In genomic region chr4:56435748-56436442, GRCh38 we compare ENCODE assay signal across 8 cellular contexts. TPM values are rescaled to one million over a fixed set of nuclear protein-coding genes. Genes with fewer than 3 reads are reported as not detected.
A peak's percentile ranks its signal among the peaks of the same experiment; 100 is the strongest.
DNase-seq lines count a peak whose midpoint lies in the region; ATAC-seq lines count a peak whose summit lies in the region.

PAICS (plus strand) TSS chr4:56436260; CDS start chr4:56436313, 53 bp downstream.

- H3K27me3 ChIP-seq in CD8-positive, alpha-beta memory T cell (ENCODE audit: insufficient read depth, low read length, poor library complexity, severe bottlenecking): no peaks in the 10 kb centered on the region
- no peaks in the 10 kb centered on the region for H3K27me3 ChIP-seq in effector memory CD4-positive, alpha-beta T cell (replicated peaks; ENCODE audit: control insufficient read depth, insufficient read depth, low read length, poor library complexity, severe bottlenecking)

- ATAC-seq in GM19468 (IDR thresholded peaks at IDR 0.05; ENCODE audit: extremely low read depth, unreplicated experiment) (peak; percentile 51), memory B cell (ENCODE audit: low read depth) (peak; percentile 68)

- peak within 1 kb of the TSS; percentile 83 for H3K27ac ChIP-seq in CD8-positive, alpha-beta memory T cell (ENCODE audit: low read depth, low read length)
- H3K27ac ChIP-seq in effector memory CD4-positive, alpha-beta T cell (ENCODE audit: insufficient read depth, low read length, poor library complexity, severe bottlenecking): peak within 1 kb of the TSS; percentile 56

- DNase-seq in CD8-positive, alpha-beta memory T cell: peak; percentile 93 to 100 (median 97)
- DNase-seq in HS-5 (ENCODE audit: low read depth) (peak; percentile 78), memory B cell (ENCODE audit: low spot score in 2 of 2) (peak; percentile 99)
- peak; percentile 88 for DNase-seq in NK-92 treated with Interleukin-12 subunit alpha and Interleukin-12 subunit beta, amount 100 ng/mL, for 24 hours (lab: John Stamatoyannopoulos, UW)
- peak; percentile 94 to 95 (median 95) for DNase-seq in effector memory CD4-positive, alpha-beta T cell
- peak; percentile 87 for DNase-seq in stimulated activated CD8-positive, alpha-beta memory T cell treated with anti-CD3 and anti-CD28 coated beads, Interleukin-12 subunit alpha, Interleukin-12 subunit beta, amount 100 ng/mL, for 24 hours (ENCODE audit: extremely low read depth)

- H3K4me1 Mint-ChIP-seq in CD8-positive, alpha-beta memory T cell: peaks cover 33 to 59% (median 58%) of the 10 kb centered on the region in 3 donors
- H3K4me1 Mint-ChIP-seq in memory B cell: peaks cover 19% of the 10 kb centered on the region

- POLR2A ChIA-PET in CD8-positive, alpha-beta memory T cell (lab: Charles Lee): interaction anchor here (0.8 to 4.9 kb wide), 10 partner anchors 9 to 542 kb away, joined by 3 to 57 read pairs (median 10); partner anchors contain the start of genes AASDH, CEP135, NOA1 and POLR2B
- POLR2A ChIA-PET in activated CD8-positive, alpha-beta memory T cell treated with anti-CD3 and anti-CD28 coated beads for 36 hours (lab: Charles Lee): interaction anchor here (0.6 to 4.9 kb wide), 14 partner anchors 13 to 890 kb away, joined by 3 to 51 read pairs (median 5); partner anchors contain the start of genes AASDH, CEP135, NOA1 and POLR2B

- peaks cover 0 to 3% of the 10 kb centered on the region in 2 donors for H3K27me3 Mint-ChIP-seq in CD8-positive, alpha-beta memory T cell
- H3K27me3 Mint-ChIP-seq in memory B cell: no peaks in the 10 kb centered on the region

- no peaks in the 10 kb centered on the region for H3K9me3 ChIP-seq in CD8-positive, alpha-beta memory T cell (ENCODE audit: low read length)
- H3K9me3 ChIP-seq in effector memory CD4-positive, alpha-beta T cell (ENCODE audit: control insufficient read depth, low read length): no peaks in the 10 kb centered on the region

- no peaks in the 10 kb centered on the region for H3K36me3 ChIP-seq in CD8-positive, alpha-beta memory T cell (ENCODE audit: insufficient read depth, low read length)
- no peaks in the 10 kb centered on the region for H3K36me3 ChIP-seq in effector memory CD4-positive, alpha-beta T cell (ENCODE audit: control insufficient read depth, insufficient read depth, low read length)

- peak within 1 kb of the TSS; percentile 95 for H3K4me3 ChIP-seq in CD8-positive, alpha-beta memory T cell (ENCODE audit: low read length)
- H3K4me3 ChIP-seq in effector memory CD4-positive, alpha-beta T cell (ENCODE audit: insufficient read depth, low read depth, low read length, poor library complexity, severe bottlenecking): peak within 1 kb of the TSS; percentile 84

- no peaks in the 10 kb centered on the region for H3K9me3 Mint-ChIP-seq in CD8-positive, alpha-beta memory T cell
- no peaks in the 10 kb centered on the region for H3K9me3 Mint-ChIP-seq in memory B cell

- peak within 1 kb of the TSS; percentile 76 to 99 (median 94) for H3K27ac Mint-ChIP-seq in CD8-positive, alpha-beta memory T cell
- peak within 1 kb of the TSS; percentile 76 for H3K27ac Mint-ChIP-seq in memory B cell

- peaks cover 22% of the 10 kb centered on the region for H3K4me1 ChIP-seq in CD8-positive, alpha-beta memory T cell (ENCODE audit: insufficient read depth, low read length)
- H3K4me1 ChIP-seq in effector memory CD4-positive, alpha-beta T cell (ENCODE audit: control insufficient read depth, insufficient read depth, low read length, poor library complexity, severe bottlenecking): peaks cover 20% of the 10 kb centered on the region

- peak within 1 kb of the TSS; percentile 87 to 96 (median 90) for H3K4me3 Mint-ChIP-seq in CD8-positive, alpha-beta memory T cell
- peak within 1 kb of the TSS; percentile 91 for H3K4me3 Mint-ChIP-seq in memory B cell

- CTCF ChIA-PET in CD8-positive, alpha-beta memory T cell (lab: Charles Lee): interaction anchor here (0.8 to 4.7 kb wide), 20 partner anchors 11 to 542 kb away, joined by 3 to 31 read pairs (median 6); partner anchors contain the start of genes AASDH, CEP135, NOA1 and POLR2B
- CTCF ChIA-PET in activated CD8-positive, alpha-beta memory T cell treated with anti-CD3 and anti-CD28 coated beads for 36 hours (lab: Charles Lee): interaction anchor here (0.8 to 2.6 kb wide), 7 partner anchors 25 to 473 kb away, joined by 3 to 16 read pairs (median 6); partner anchors contain the start of gene AASDH

- H3K36me3 Mint-ChIP-seq in CD8-positive, alpha-beta memory T cell: peaks cover 0 to 15% (median 0%) of the 10 kb centered on the region in 3 donors
- no peaks in the 10 kb centered on the region for H3K36me3 Mint-ChIP-seq in memory B cell

RNA-seq across cellular contexts. Expression of gene PAICS, which starts in this region (rescaled TPM):
- total RNA-seq in CD8-positive, alpha-beta memory T cell: 100 to 1,000 TPM; 325 to 337 TPM
- polyA plus RNA-seq in CD8-positive, alpha-beta memory T cell: 31.3 TPM
- 100 to 1,000 TPM; 395 to 407 TPM for total RNA-seq in activated CD8-positive, alpha-beta memory T cell treated with anti-CD3 and anti-CD28 coated beads for 36 hours

Comparison
In these comparisons a context has a peak if more than half of its experiments do, and no peak if none do; other contexts are left out.
1. Peak in every context shown above with its lines: DNase-seq, ATAC-seq, H3K4me3 ChIP-seq and H3K27ac ChIP-seq.